24 cellular contexts compared by ENCODE assay signal in genomic region chr4:71932941-71933340, GRCh38.
DNase-seq lines count a peak whose midpoint lies in the region; FAIRE-seq and TF ChIP-seq lines count a peak whose summit lies in the region.
"Had no signal": no experiment of that assay in that cellular context is flagged by ENCODE, and none has a peak within 500 bp of the region (broad histone marks: within the 10 kb centered on the region; RNA-seq: fewer than 3 reads in every experiment).

No MANE protein-coding gene starts in this region.

- no peaks in the 10 kb centered on the region for H3K36me3 ChIP-seq in SK-N-MC (ENCODE audit: insufficient read depth, low read length)
- H3K36me3 ChIP-seq in ascending aorta, result no peaks in the 10 kb centered on the region
- H3K36me3 ChIP-seq: BLaER1 treated with 17β-estradiol and CSF1 and Interleukin-3, amounts not matched to agents 10 nM and 100 nM; SJSA1 had no signal

- intact Hi-C loops in ascending aorta (cut with DNase I), result no loop called here

- no peaks in the 10 kb centered on the region for H3K27me3 ChIP-seq in ascending aorta
- H3K27me3 ChIP-seq: BLaER1 treated with 17β-estradiol and CSF1 and Interleukin-3, amounts not matched to agents 10 nM and 100 nM; SJSA1 had no signal

- DNase-seq in SK-N-MC (ENCODE audit: low read depth, low spot score) (no peak), astrocyte of the spinal cord (ENCODE audit: low read depth, low spot score) (peak; percentile 22), glomerular visceral epithelial cell (ENCODE audit: extremely low spot score) (peak; percentile 24), superior temporal gyrus (ENCODE audit: extremely low spot score) (peak; percentile 40), ascending aorta (ENCODE audit: low spot score in 2 of 2) (no peak), OCI-M1 (lab: John Stamatoyannopoulos, UW) (no peak), anterior cingulate cortex (lab: John Stamatoyannopoulos, UW) (no peak), RCC 7860 (ENCODE audit: low spot score) (no peak)
- DNase-seq: CD4-positive, alpha-beta memory T cell; DMS153; GDM1; GOT3; HCEC 1CT; Karpas-422; MV-4-11; NCI-H1105 treated with DMSO at 0.1 percent for 48 hours; NCI-H1694; NCI-H2081; NCI-H2171; NCI-H524 treated with DMSO at 0.1 percent for 48 hours; NCI-H82 had no signal

- H3K4me1 ChIP-seq in ascending aorta, result no peaks in the 10 kb centered on the region
- H3K4me1 ChIP-seq: BLaER1 treated with 17β-estradiol and CSF1 and Interleukin-3, amounts not matched to agents 10 nM and 100 nM; SJSA1 had no signal

- H3K4me3 ChIP-seq in SK-N-MC (peak overlapping the region; percentile 0; the same call in 1 of the 2 replicates), astrocyte of the spinal cord (ENCODE audit: low read depth, low read length) (no peak overlapping the region), ascending aorta (no peak overlapping the region)
- H3K4me3 ChIP-seq: BLaER1 treated with 17β-estradiol and CSF1 and Interleukin-3, amounts not matched to agents 10 nM and 100 nM; SJSA1 had no signal

- FAIRE-seq in RCC 7860 (lab: Jason Lieb, UNC), result no peak
- FAIRE-seq: GM18507 had no signal

- H3K9me3 ChIP-seq in SK-N-MC (ENCODE audit: low read depth, low read length) (no peaks in the 10 kb centered on the region), ascending aorta (no peaks in the 10 kb centered on the region)
- H3K9me3 ChIP-seq: BLaER1 treated with 17β-estradiol and CSF1 and Interleukin-3, amounts not matched to agents 10 nM and 100 nM; SJSA1 had no signal

- in situ Hi-C loops in astrocyte of the spinal cord (cut with HindIII; ENCODE audit: low sequenced_read_pairs), result no loop called here

- no peak overlapping the region for H3K9ac ChIP-seq in SK-N-MC (ENCODE audit: insufficient read length)
- H3K9ac ChIP-seq: BLaER1 treated with 17β-estradiol and CSF1 and Interleukin-3, amounts not matched to agents 10 nM and 100 nM had no signal

- peak overlapping the region; percentile 77; the same call in 1 of the 2 replicates for H3K27ac ChIP-seq in SK-N-MC
- no peak overlapping the region for H3K27ac ChIP-seq in ascending aorta
- H3K27ac ChIP-seq: BLaER1 treated with 17β-estradiol and CSF1 and Interleukin-3, amounts not matched to agents 10 nM and 100 nM; SJSA1 had no signal

- TF ChIP-seq CTCF in astrocyte of the spinal cord (IDR thresholded peaks at IDR 0.05; ENCODE audit: low read depth, low read length), result no peak
- no peak for TF ChIP-seq CTCF in ascending aorta (IDR thresholded peaks at IDR 0.05)

Comparison
In these comparisons a context has a peak if more than half of its experiments do, and no peak if none do; other contexts are left out.
1. DNase-seq: peak in astrocyte of the spinal cord (single experiment), glomerular visceral epithelial cell (single experiment) and superior temporal gyrus (single experiment); none in SK-N-MC (single experiment), ascending aorta (0 of 2), OCI-M1 (single experiment), anterior cingulate cortex (0 of 58) and RCC 7860 (single experiment).